22 cellular contexts compared by ENCODE assay signal in the genomic region with DNA sequence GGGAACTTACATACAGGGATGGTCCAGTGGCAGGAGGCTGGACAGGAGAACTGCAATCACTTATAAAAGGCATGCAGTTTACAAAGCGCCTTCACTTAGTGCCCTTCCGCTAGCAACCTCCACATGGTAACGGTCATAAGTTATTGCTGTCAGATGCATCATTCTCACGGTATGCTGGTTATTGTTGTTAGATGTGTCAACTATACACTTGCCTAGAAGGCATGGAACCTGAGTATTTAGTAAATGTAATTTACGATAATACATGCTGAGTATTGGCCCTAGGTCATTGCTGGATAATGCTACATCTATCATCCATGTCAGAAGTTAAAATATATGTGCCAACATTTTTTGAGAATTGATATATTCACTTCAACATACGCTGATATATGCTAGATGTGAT.
"Had no signal": no experiment of that assay in that cellular context is flagged by ENCODE, and none has a peak within 500 bp of the region (broad histone marks: within the 10 kb centered on the region; RNA-seq: fewer than 3 reads in every experiment).

No MANE protein-coding gene starts in this region.

- DNase-seq: hypothalamus; immature natural killer cell; left ventricle myocardium inferior; mesendoderm; naive B cell; natural killer cell; nephron progenitor cell; occipital lobe; right lobe of liver; stimulated activated CD4-positive, alpha-beta T cell treated with anti-CD3 and anti-CD28 coated beads, Interleukin-12 subunit alpha, Interleukin-12 subunit beta, amount 100 ng/mL, for 4 hours; stimulated activated CD4-positive, alpha-beta T cell treated with anti-CD3 and anti-CD28 coated beads, Interleukin-15, amount 100 ng/mL, for 24 hours; stimulated activated CD4-positive, alpha-beta T cell treated with anti-CD3 and anti-CD28 coated beads, Interleukin-4, amount 100 ng/mL, for 24 hours; stimulated activated naive CD4-positive, alpha-beta T cell; tibial artery; upper lobe of right lung had no signal

- H3K4me1 ChIP-seq: left ventricle myocardium inferior, neural progenitor cell, right atrium auricular region, right lobe of liver, suprapubic skin, tibial artery, upper lobe of right lung had no signal

- H3K27ac ChIP-seq: left ventricle myocardium inferior, neural progenitor cell, neutrophil, right atrium auricular region, right lobe of liver, skin epidermis, suprapubic skin, thoracic aorta, tibial artery, upper lobe of right lung had no signal

- H3K27me3 ChIP-seq: neural progenitor cell, neutrophil, right atrium auricular region, right lobe of liver, suprapubic skin, tibial artery, upper lobe of right lung had no signal

- ATAC-seq: natural killer cell; right lobe of liver; stimulated activated effector memory CD8-positive, alpha-beta T cell treated with anti-CD3 and anti-CD28 coated beads, Interleukin-12 subunit alpha, Interleukin-12 subunit beta, amount 100 ng/mL, for 72 hours; upper lobe of right lung had no signal
